In the genomic region with DNA sequence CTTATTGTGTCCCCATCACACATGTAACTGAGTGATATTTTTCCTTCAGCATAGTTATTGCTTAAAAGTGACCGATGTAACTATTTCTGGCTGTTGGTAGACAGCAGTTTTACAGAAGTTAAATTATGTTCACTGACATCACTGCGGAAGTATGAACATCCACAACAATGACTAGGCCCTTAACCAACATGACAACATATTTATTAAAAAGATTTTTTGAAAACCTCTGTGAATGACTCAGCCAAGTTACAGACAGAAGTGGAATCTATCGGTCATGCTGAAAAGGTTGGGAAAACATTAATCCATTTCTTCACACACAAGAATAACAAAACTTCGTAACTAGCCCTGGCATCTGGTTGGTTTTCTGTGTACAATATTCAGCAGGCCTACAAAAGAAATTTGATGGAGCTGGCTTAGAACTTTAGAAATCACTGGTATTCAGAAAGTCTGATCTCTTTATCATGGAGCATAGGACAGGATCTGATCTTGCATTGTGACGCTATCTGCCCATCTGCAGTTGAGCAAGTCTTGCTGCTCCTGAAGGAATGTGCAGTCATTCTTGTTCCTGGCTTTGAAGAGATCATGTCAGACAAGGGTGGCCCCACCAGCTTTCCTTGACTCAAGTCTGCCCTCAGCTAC, we compare ENCODE assay signal across 10 cellular contexts. TPM values are rescaled to one million over a fixed set of nuclear protein-coding genes. Genes with fewer than 3 reads are reported as not detected.
DNase-seq lines count a peak whose midpoint lies in the region; ATAC-seq and TF ChIP-seq lines count a peak whose summit lies in the region.
"Had no signal": no experiment of that assay in that cellular context is flagged by ENCODE, and none has a peak within 500 bp of the region (broad histone marks: within the 10 kb centered on the region; RNA-seq: fewer than 3 reads in every experiment).

No MANE protein-coding gene starts in this region.

- peak; percentile 44 for ATAC-seq in naive thymus-derived CD4-positive, alpha-beta T cell
- no peak for ATAC-seq in GM18505 (IDR thresholded peaks at IDR 0.05; ENCODE audit: unreplicated experiment)
- ATAC-seq in GM19351 (IDR thresholded peaks at IDR 0.05; ENCODE audit: unreplicated experiment), result no peak

- peak overlapping the region; percentile 42 for H3K27ac Mint-ChIP-seq in dendritic cell treated with granulocyte-macrophage colony-stimulating factor and Interleukin-4, amounts not matched to agents 40 ng/mL and 50 ng/mL, for 4 days
- no peak overlapping the region for H3K27ac Mint-ChIP-seq in naive thymus-derived CD4-positive, alpha-beta T cell

- peaks cover 0 to 4% of the 10 kb centered on the region in 2 donors for H3K4me1 ChIP-seq in naive thymus-derived CD4-positive, alpha-beta T cell (ENCODE audit: control insufficient read depth in 2 of 2, insufficient read depth in 2 of 2, low read length in 2 of 2)

- CTCF ChIA-PET in AG04449 (lab: Yijun Ruan, JAX), result interaction anchor here (1.4 kb wide), 1 partner anchor 67 kb away, joined by 4 read pairs; no protein-coding TSS in a partner anchor
- CTCF ChIA-PET in naive thymus-derived CD4-positive, alpha-beta T cell (lab: Charles Lee), result no interaction called here

- H3K4me3 Mint-ChIP-seq in dendritic cell treated with granulocyte-macrophage colony-stimulating factor and Interleukin-4, amounts not matched to agents 40 ng/mL and 50 ng/mL, for 4 days, result no peak overlapping the region
- H3K4me3 Mint-ChIP-seq in naive thymus-derived CD4-positive, alpha-beta T cell, result no peak overlapping the region

- peaks cover 12% of the 10 kb centered on the region for H3K36me3 Mint-ChIP-seq in dendritic cell treated with granulocyte-macrophage colony-stimulating factor and Interleukin-4, amounts not matched to agents 40 ng/mL and 50 ng/mL, for 4 days (ENCODE audit: low read depth)
- peaks cover 0 to 4% (median 0%) of the 10 kb centered on the region in 5 donors for H3K36me3 Mint-ChIP-seq in naive thymus-derived CD4-positive, alpha-beta T cell

- POLR2A ChIA-PET in AG04449 (lab: Yijun Ruan, JAX), result interaction anchor here (1.0 kb wide), 1 partner anchor 13 kb away, joined by 3 read pairs; no protein-coding TSS in a partner anchor
- POLR2A ChIA-PET in naive thymus-derived CD4-positive, alpha-beta T cell (lab: Charles Lee), result no interaction called here

- TF ChIP-seq CTCF in AG04449 (IDR thresholded peaks at IDR 0.05; ENCODE audit: insufficient read depth, low read length, missing control alignments), result no peak

- H3K27ac ChIP-seq in naive thymus-derived CD4-positive, alpha-beta T cell (ENCODE audit: low read depth, low read length), result no peak overlapping the region

- no peaks in the 10 kb centered on the region for H3K36me3 ChIP-seq in naive thymus-derived CD4-positive, alpha-beta T cell (ENCODE audit: control insufficient read depth in 2 of 3, insufficient read depth in 3 of 3, low read length in 3 of 3)

- H3K27me3 ChIP-seq in naive thymus-derived CD4-positive, alpha-beta T cell (ENCODE audit: control insufficient read depth in 2 of 2, insufficient read depth in 2 of 2, low read length in 2 of 2), result no peaks in the 10 kb centered on the region

- H3K4me3 ChIP-seq in AG04449 (ENCODE audit: low read depth, low read length), result no peak overlapping the region; the same call in none of the 2 replicates
- H3K4me3 ChIP-seq in naive thymus-derived CD4-positive, alpha-beta T cell (ENCODE audit: low read length), result no peak overlapping the region

- TF ChIP-seq POLR2A in GM18505 (IDR thresholded peaks at IDR 0.05; ENCODE audit: borderline replicate concordance, extremely low read depth, insufficient read depth, insufficient read length), result no peak

- H3K27me3 Mint-ChIP-seq in dendritic cell treated with granulocyte-macrophage colony-stimulating factor and Interleukin-4, amounts not matched to agents 40 ng/mL and 50 ng/mL, for 4 days, result peaks cover 11% of the 10 kb centered on the region
- H3K27me3 Mint-ChIP-seq in naive thymus-derived CD4-positive, alpha-beta T cell, result peaks cover 0 to 50% (median 10%) of the 10 kb centered on the region in 5 donors

- H3K9me3 Mint-ChIP-seq in dendritic cell treated with granulocyte-macrophage colony-stimulating factor and Interleukin-4, amounts not matched to agents 40 ng/mL and 50 ng/mL, for 4 days, result no peaks in the 10 kb centered on the region
- H3K9me3 Mint-ChIP-seq in naive thymus-derived CD4-positive, alpha-beta T cell, result no peaks in the 10 kb centered on the region

- peaks cover 28% of the 10 kb centered on the region for H3K4me1 Mint-ChIP-seq in dendritic cell treated with granulocyte-macrophage colony-stimulating factor and Interleukin-4, amounts not matched to agents 40 ng/mL and 50 ng/mL, for 4 days (ENCODE audit: low read depth)
- H3K4me1 Mint-ChIP-seq in naive thymus-derived CD4-positive, alpha-beta T cell, result peaks cover 9 to 17% (median 13%) of the 10 kb centered on the region in 7 donors

- peak; percentile 97 for DNase-seq in AG04449 (ENCODE audit: low read depth, low spot score)
- DNase-seq in MV-4-11 (lab: John Stamatoyannopoulos, UW), result peak; percentile 87
- DNase-seq in naive thymus-derived CD4-positive, alpha-beta T cell, result no peak
- no peak for DNase-seq in KG1 (lab: John Stamatoyannopoulos, UW)
- no peak for DNase-seq in NCI-H146 treated with DMSO at 0.1 percent for 48 hours (lab: John Stamatoyannopoulos, UW; ENCODE audit: unreplicated experiment)
- DNase-seq: COR-L47, Karpas-422 had no signal

- intact Hi-C loops in dendritic cell treated with granulocyte-macrophage colony-stimulating factor and Interleukin-4, amounts not matched to agents 40 ng/mL and 50 ng/mL, for 4 days (cut with micrococcal nuclease), result loop anchor here (10.0 kb wide), 1 partner anchor 1449 kb away; a partner anchor contains a TSS
- intact Hi-C loops in naive thymus-derived CD4-positive, alpha-beta T cell (cut with micrococcal nuclease), result loop anchor here in 1 of 2 donors (10.0 kb wide), 1 partner anchor 1551 kb away; no protein-coding TSS in a partner anchor

- H3K9me3 ChIP-seq in naive thymus-derived CD4-positive, alpha-beta T cell (ENCODE audit: control insufficient read depth in 2 of 3, low read length in 3 of 3), result no peaks in the 10 kb centered on the region

RNA-seq across cellular contexts. Expression of a gene that starts 6.5 kb away (rescaled TPM):
- total RNA-seq in naive thymus-derived CD4-positive, alpha-beta T cell, result 10 to 100 TPM in 1 of 5 experiments, 1 to 10 TPM in 3, under 1 TPM in 1; 0.60 to 13.0 (median 6.1) TPM
- 1 to 10 TPM in 1 of 2 donors, not detected in 1; 2.4 TPM for polyA plus RNA-seq in naive thymus-derived CD4-positive, alpha-beta T cell

Comparison
In these comparisons a context has a peak if more than half of its experiments do, and no peak if none do; other contexts are left out.
1. DNase-seq: peak in AG04449 (single experiment) and MV-4-11 (single experiment); none in naive thymus-derived CD4-positive, alpha-beta T cell (0 of 9), KG1 (single experiment) and NCI-H146 treated with DMSO at 0.1 percent for 48 hours (single experiment).